8 cellular contexts compared by ENCODE assay signal in genomic region chr13:105307776-105308175, GRCh38.
"Had no signal": no experiment of that assay in that cellular context is flagged by ENCODE, and none has a peak within 500 bp of the region (broad histone marks: within the 10 kb centered on the region; RNA-seq: fewer than 3 reads in every experiment).

No MANE protein-coding gene starts in this region.

- H3K4me3 ChIP-seq: GM23248, GM23338, HAP-1 had no signal

- H3K36me3 ChIP-seq: HAP-1 had no signal

- DNase-seq: GM23248, GOT3, H7, H9, HCEC 1CT, HFFc6 had no signal

- H3K9me3 ChIP-seq: HAP-1 had no signal
